Comparison of ENCODE assay signal across 1 cellular context in genomic region chr12:68331869-68332725, GRCh38.
TF ChIP-seq lines count a peak whose summit lies in the region.

Gene MDM1, minus strand, starts transcription at chr12:68332362. Its CDS starts 117 bp downstream, at chr12:68332245.

TF ChIP-seq in HepG2, 621 proteins besides CTCF, POLR2A, EP300 and RAD21 (continued from another document and continues in another):
- no peak for TF ChIP-seq MLXIP (CRISPR knock-in tag; IDR thresholded peaks at IDR 0.05; ENCODE audit: borderline replicate concordance)
- no peak for TF ChIP-seq ZHX1 (CRISPR knock-in tag; IDR thresholded peaks at IDR 0.05; ENCODE audit: low read depth)
- TF ChIP-seq TOE1 (CRISPR knock-in tag; IDR thresholded peaks at IDR 0.05), result no peak
- TF ChIP-seq SSRP1 (CRISPR knock-in tag; IDR thresholded peaks at IDR 0.05), result no peak
- 0 out of 2 replicates have a peak, but pooled peaks have one; percentile 24 for TF ChIP-seq MXD3 (CRISPR knock-in tag; IDR thresholded peaks at IDR 0.05)
- TF ChIP-seq CBX1 (IDR thresholded peaks at IDR 0.05; ENCODE audit: low read depth), result no peak
- no peak for TF ChIP-seq ZEB1 (IDR thresholded peaks at IDR 0.05; ENCODE audit: insufficient replicate concordance, low read depth)
- TF ChIP-seq FUBP1 (CRISPR knock-in tag; IDR thresholded peaks at IDR 0.05; ENCODE audit: borderline replicate concordance), result no peak
- peak; percentile 58; the same call in 1 of the 2 replicates for TF ChIP-seq POGZ (CRISPR knock-in tag; IDR thresholded peaks at IDR 0.05)
- TF ChIP-seq JUND (CRISPR knock-in tag; IDR thresholded peaks at IDR 0.05), result no peak
- no peak for TF ChIP-seq IKZF4 (CRISPR knock-in tag; IDR thresholded peaks at IDR 0.05; ENCODE audit: borderline replicate concordance, low read depth, not compliant biosample characterization)
- no peak for TF ChIP-seq ZNF432 (CRISPR knock-in tag; IDR thresholded peaks at IDR 0.05; ENCODE audit: borderline replicate concordance)
- 0 out of 2 replicates have a peak, but pooled peaks have one; percentile 20 for TF ChIP-seq NFKB2 (CRISPR knock-in tag; IDR thresholded peaks at IDR 0.05; ENCODE audit: borderline replicate concordance)
- TF ChIP-seq DBP (CRISPR knock-in tag; IDR thresholded peaks at IDR 0.05; ENCODE audit: not compliant biosample characterization), result no peak
- TF ChIP-seq ZNF598 (CRISPR knock-in tag; IDR thresholded peaks at IDR 0.05; ENCODE audit: borderline replicate concordance), result no peak
- TF ChIP-seq POLR2AphosphoS5 (IDR thresholded peaks at IDR 0.05; ENCODE audit: low read depth, low read length), result 0 out of 2 replicates have a peak, but pooled peaks have one; percentile 34
- no peak for TF ChIP-seq KIAA2018 (CRISPR knock-in tag; IDR thresholded peaks at IDR 0.05; ENCODE audit: borderline replicate concordance)
- no peak for TF ChIP-seq ZNF713 (CRISPR knock-in tag; IDR thresholded peaks at IDR 0.05)
- no peak for TF ChIP-seq ZNF724P (CRISPR knock-in tag; IDR thresholded peaks at IDR 0.05; ENCODE audit: borderline replicate concordance)
- no peak for TF ChIP-seq SMARCC2 (IDR thresholded peaks at IDR 0.05)
- TF ChIP-seq FOXJ3 (CRISPR knock-in tag; IDR thresholded peaks at IDR 0.05; ENCODE audit: borderline replicate concordance), result no peak
- TF ChIP-seq MTA1 (CRISPR knock-in tag; IDR thresholded peaks at IDR 0.05; ENCODE audit: borderline replicate concordance), result no peak
- TF ChIP-seq ZNF839 (CRISPR knock-in tag; IDR thresholded peaks at IDR 0.05; ENCODE audit: borderline replicate concordance), result no peak
- TF ChIP-seq NPAS2 (CRISPR knock-in tag; IDR thresholded peaks at IDR 0.05; ENCODE audit: borderline replicate concordance), result no peak
- TF ChIP-seq ZNF770 (CRISPR knock-in tag; IDR thresholded peaks at IDR 0.05), result no peak; the same call in 1 of the 2 replicates
- peak; percentile 39; the same call in 1 of the 2 replicates for TF ChIP-seq CREM (IDR thresholded peaks at IDR 0.05)
- TF ChIP-seq CREM (CRISPR knock-in tag; IDR thresholded peaks at IDR 0.05), result no peak
- no peak for TF ChIP-seq LBX2 (CRISPR knock-in tag; IDR thresholded peaks at IDR 0.05; ENCODE audit: borderline replicate concordance)
- TF ChIP-seq SALL1 (CRISPR knock-in tag; IDR thresholded peaks at IDR 0.05), result peak; percentile 44; the same call in 1 of the 2 replicates
- TF ChIP-seq WIZ (CRISPR knock-in tag; IDR thresholded peaks at IDR 0.05), result no peak
- TF ChIP-seq FOXK2 (IDR thresholded peaks at IDR 0.05), result no peak
- no peak for TF ChIP-seq ARID2 (CRISPR knock-in tag; IDR thresholded peaks at IDR 0.05; ENCODE audit: borderline replicate concordance)
- peak; percentile 67 for TF ChIP-seq RBFOX2 (IDR thresholded peaks at IDR 0.05; ENCODE audit: low read depth, low read length)
- TF ChIP-seq RELA (CRISPR knock-in tag; IDR thresholded peaks at IDR 0.05), result no peak
- TF ChIP-seq IRF9 (CRISPR knock-in tag; IDR thresholded peaks at IDR 0.05; ENCODE audit: borderline replicate concordance), result no peak
- no peak for TF ChIP-seq E2F5 (CRISPR knock-in tag; conservative IDR thresholded peaks at IDR 0.05)
- TF ChIP-seq CHD2 (IDR thresholded peaks at IDR 0.05; ENCODE audit: low read depth, low read length), result no peak
- peak; percentile 18; the same call in 1 of the 2 replicates for TF ChIP-seq TGIF2 (CRISPR knock-in tag; IDR thresholded peaks at IDR 0.05)
- TF ChIP-seq GATAD1 (CRISPR knock-in tag; IDR thresholded peaks at IDR 0.05), result no peak
